Comparison of ENCODE assay signal across 8 cellular contexts in the genomic region with DNA sequence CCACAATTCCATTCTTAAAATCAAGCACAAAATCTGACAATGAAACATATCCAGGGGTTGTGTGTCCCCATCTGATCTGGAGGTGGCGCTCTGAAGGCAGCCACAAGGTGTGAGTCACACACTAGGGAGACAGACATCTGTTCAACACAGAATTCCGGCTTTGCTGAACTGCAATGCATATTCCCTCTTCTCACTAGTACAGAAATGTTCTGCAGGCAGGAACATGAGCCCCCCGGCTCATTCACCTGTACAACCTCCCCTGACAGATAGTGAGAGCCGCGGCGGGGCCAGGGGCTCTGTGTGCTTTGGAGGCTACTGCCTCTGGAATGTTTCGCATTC. TPM values are rescaled to one million over a fixed set of nuclear protein-coding genes. Genes with fewer than 3 reads are reported as not detected.
A peak's percentile ranks its signal among the peaks of the same experiment; 100 is the strongest.
DNase-seq lines count a peak whose midpoint lies in the region; ATAC-seq and TF ChIP-seq lines count a peak whose summit lies in the region.

No MANE protein-coding gene starts in this region.

- H3K9me3 ChIP-seq in PC-9 (ENCODE audit: insufficient read depth, low read depth) (no peaks in the 10 kb centered on the region), fibroblast of lung (ENCODE audit: control insufficient read depth, insufficient read depth, low read depth, low read length) (no peaks in the 10 kb centered on the region)

- H3K27ac ChIP-seq in PC-9 (no peak overlapping the region), fibroblast of lung (ENCODE audit: insufficient read depth, low read length) (no peak overlapping the region)

- no peak overlapping the region for H3K4me3 Mint-ChIP-seq in activated CD8-positive, alpha-beta memory T cell treated with anti-CD3 and anti-CD28 coated beads, Interleukin-2, amount 10 ng/mL, durations not matched to agents 7 days and 5 days
- H3K4me3 Mint-ChIP-seq in stimulated activated effector memory CD8-positive, alpha-beta T cell treated with anti-CD3 and anti-CD28 coated beads, Interleukin-12 subunit alpha, Interleukin-12 subunit beta, amount 100 ng/mL, for 72 hours, result no peak overlapping the region

- H3K27ac Mint-ChIP-seq in activated CD8-positive, alpha-beta memory T cell treated with anti-CD3 and anti-CD28 coated beads, Interleukin-2, amount 10 ng/mL, durations not matched to agents 7 days and 5 days, result peak overlapping the region; percentile 5
- peak overlapping the region; percentile 64 for H3K27ac Mint-ChIP-seq in stimulated activated effector memory CD8-positive, alpha-beta T cell treated with anti-CD3 and anti-CD28 coated beads, Interleukin-12 subunit alpha, Interleukin-12 subunit beta, amount 100 ng/mL, for 72 hours

- peaks cover 6% of the 10 kb centered on the region for H3K4me1 Mint-ChIP-seq in activated CD8-positive, alpha-beta memory T cell treated with anti-CD3 and anti-CD28 coated beads, Interleukin-2, amount 10 ng/mL, durations not matched to agents 7 days and 5 days
- H3K4me1 Mint-ChIP-seq in stimulated activated effector memory CD8-positive, alpha-beta T cell treated with anti-CD3 and anti-CD28 coated beads, Interleukin-12 subunit alpha, Interleukin-12 subunit beta, amount 100 ng/mL, for 72 hours, result peaks cover 6% of the 10 kb centered on the region

- H3K4me3 ChIP-seq in PC-9, result no peak overlapping the region
- no peak overlapping the region for H3K4me3 ChIP-seq in fibroblast of lung (replicated peaks in 1 of 4; ENCODE audit: control extremely low read depth in 1 of 4, insufficient read depth in 1 of 4, low read depth in 3 of 4, low read length in 4 of 4)

- peak; percentile 57; the same call in 1 of the 2 replicates for TF ChIP-seq CTCF in PC-9 (conservative IDR thresholded peaks at IDR 0.05)
- peak; percentile 40 to 62 for TF ChIP-seq CTCF in fibroblast of lung (conservative IDR thresholded peaks at IDR 0.05 in 1 of 2, IDR thresholded peaks at IDR 0.05 in 1 of 2; ENCODE audit: low read depth in 1 of 2, low read length in 2 of 2)

- peaks cover 7% of the 10 kb centered on the region; the same call in 1 of the 2 replicates for H3F3A ChIP-seq in PC-9 (ENCODE audit: insufficient read depth, low read depth)

- DNase-seq in activated CD8-positive, alpha-beta memory T cell treated with anti-CD3 and anti-CD28 coated beads, Interleukin-2, amount 10 ng/mL, durations not matched to agents 7 days and 5 days, result no peak
- no peak for DNase-seq in activated CD8-positive, alpha-beta memory T cell treated with anti-CD3 and anti-CD28 coated beads, Interleukin-2, amount 50 U/mL, for 48 hours
- DNase-seq in PC-9 (no peak), fibroblast of lung (ENCODE audit: low read depth in 2 of 2) (peak; percentile 60 to 67)
- DNase-seq in stimulated activated effector memory CD8-positive, alpha-beta T cell treated with anti-CD3 and anti-CD28 coated beads, Interleukin-12 subunit alpha, Interleukin-12 subunit beta, amount 100 ng/mL, for 72 hours (ENCODE audit: low spot score in 2 of 2), result no peak
- no peak for DNase-seq in stimulated activated CD4-positive, alpha-beta T cell treated with anti-CD3 and anti-CD28 coated beads, Interleukin-2, amount 100 ng/mL, for 24 hours

- no peaks in the 10 kb centered on the region for H3K9me3 Mint-ChIP-seq in activated CD8-positive, alpha-beta memory T cell treated with anti-CD3 and anti-CD28 coated beads, Interleukin-2, amount 10 ng/mL, durations not matched to agents 7 days and 5 days (ENCODE audit: low read depth)
- no peaks in the 10 kb centered on the region for H3K9me3 Mint-ChIP-seq in stimulated activated effector memory CD8-positive, alpha-beta T cell treated with anti-CD3 and anti-CD28 coated beads, Interleukin-12 subunit alpha, Interleukin-12 subunit beta, amount 100 ng/mL, for 72 hours

- no peaks in the 10 kb centered on the region for H3K4me1 ChIP-seq in PC-9 (replicated peaks; ENCODE audit: insufficient read depth)
- H3K4me1 ChIP-seq in fibroblast of lung (ENCODE audit: control insufficient read depth, extremely low read depth, insufficient read depth, low read length), result no peaks in the 10 kb centered on the region

- no peaks in the 10 kb centered on the region for H3K9me2 ChIP-seq in PC-9 (ENCODE audit: insufficient read depth)

- no peaks in the 10 kb centered on the region for H3K79me2 ChIP-seq in PC-9 (ENCODE audit: low read depth)
- peaks cover 2% of the 10 kb centered on the region for H3K79me2 ChIP-seq in fibroblast of lung (ENCODE audit: control insufficient read depth, insufficient read depth, low read length)

- no peak for ATAC-seq in activated CD8-positive, alpha-beta memory T cell treated with anti-CD3 and anti-CD28 coated beads, Interleukin-2, amount 10 ng/mL, durations not matched to agents 7 days and 5 days
- peak; percentile 33 for ATAC-seq in stimulated activated effector memory CD8-positive, alpha-beta T cell treated with anti-CD3 and anti-CD28 coated beads, Interleukin-12 subunit alpha, Interleukin-12 subunit beta, amount 100 ng/mL, for 72 hours
- ATAC-seq in GM18511 (IDR thresholded peaks at IDR 0.05; ENCODE audit: unreplicated experiment) (no peak), HG02973 (IDR thresholded peaks at IDR 0.05; ENCODE audit: unreplicated experiment) (no peak)

- intact Hi-C loops in PC-9 (cut with micrococcal nuclease; ENCODE audit: unreplicated experiment), result no loop called here

- POLR2A ChIA-PET in PC-9 (lab: Charles Lee; ENCODE audit: unreplicated experiment), result no interaction called here

- no peak overlapping the region for H3K9ac ChIP-seq in fibroblast of lung (ENCODE audit: insufficient read depth, low read length)

- no peak overlapping the region for H3K4me2 ChIP-seq in PC-9
- no peak overlapping the region for H3K4me2 ChIP-seq in fibroblast of lung (ENCODE audit: extremely low read depth, insufficient read depth, low read length)

- H3K36me3 Mint-ChIP-seq in activated CD8-positive, alpha-beta memory T cell treated with anti-CD3 and anti-CD28 coated beads, Interleukin-2, amount 10 ng/mL, durations not matched to agents 7 days and 5 days, result peaks cover 59% of the 10 kb centered on the region
- H3K36me3 Mint-ChIP-seq in stimulated activated effector memory CD8-positive, alpha-beta T cell treated with anti-CD3 and anti-CD28 coated beads, Interleukin-12 subunit alpha, Interleukin-12 subunit beta, amount 100 ng/mL, for 72 hours, result peaks cover 100% of the 10 kb centered on the region

- H2AFZ ChIP-seq in PC-9 (no peak overlapping the region), fibroblast of lung (ENCODE audit: low read length) (no peak overlapping the region)

- H3K27me3 ChIP-seq in PC-9 (ENCODE audit: insufficient read depth, low read depth) (no peaks in the 10 kb centered on the region), fibroblast of lung (ENCODE audit: control insufficient read depth, insufficient read depth, low read length) (no peaks in the 10 kb centered on the region)

- CTCF ChIA-PET in activated CD8-positive, alpha-beta memory T cell treated with anti-CD3 and anti-CD28 coated beads, Interleukin-2, amount 10 ng/mL, durations not matched to agents 7 days and 5 days (lab: Charles Lee), result no interaction called here
- CTCF ChIA-PET in PC-9 (lab: Charles Lee), result no interaction called here

- peaks cover 11% of the 10 kb centered on the region; the same call in 1 of the 2 replicates for H3K36me3 ChIP-seq in PC-9 (ENCODE audit: low read depth)
- H3K36me3 ChIP-seq in fibroblast of lung (ENCODE audit: control insufficient read depth, insufficient read depth, low read length), result peaks cover 55% of the 10 kb centered on the region

- H4K20me1 ChIP-seq in PC-9 (ENCODE audit: insufficient read depth), result no peaks in the 10 kb centered on the region
- H4K20me1 ChIP-seq in fibroblast of lung (ENCODE audit: control insufficient read depth, extremely low read depth, insufficient read depth, low read length), result no peaks in the 10 kb centered on the region

- TSS peak; percentile 34 for BruUV-seq in PC-9 (replicated peaks; lab: Mats Ljungman, UMichigan)

- no peaks in the 10 kb centered on the region for H3K27me3 Mint-ChIP-seq in activated CD8-positive, alpha-beta memory T cell treated with anti-CD3 and anti-CD28 coated beads, Interleukin-2, amount 10 ng/mL, durations not matched to agents 7 days and 5 days

RNA-seq across cellular contexts. Expression of a gene that starts 41.9 kb away (rescaled TPM):
- total RNA-seq in activated CD8-positive, alpha-beta memory T cell treated with anti-CD3 and anti-CD28 coated beads, Interleukin-2, amount 10 ng/mL, durations not matched to agents 7 days and 5 days, result 100 to 1,000 TPM; 481 to 538 TPM
- total RNA-seq in PC-9 (2021) (251 and 258 TPM in 2 replicates), fibroblast of lung (265 and 331 TPM in 2 replicates)
- 720 and 751 TPM in 2 replicates for polyA plus RNA-seq in fibroblast of lung
- 657 and 688 TPM in 2 replicates for polyA plus RNA-seq in fibroblast of lung (2012)
- polyA minus RNA-seq in fibroblast of lung (ENCODE audit: low replicate concordance), result 995 and 1,193 TPM in 2 replicates

RNA-seq across cellular contexts. Expression of a gene that starts 53.4 kb away (rescaled TPM):
- 1 to 10 TPM; 1.4 to 3.8 TPM for total RNA-seq in activated CD8-positive, alpha-beta memory T cell treated with anti-CD3 and anti-CD28 coated beads, Interleukin-2, amount 10 ng/mL, durations not matched to agents 7 days and 5 days
- 0.28 and 1.1 TPM in 2 replicates for total RNA-seq in PC-9 (2021)
- total RNA-seq in fibroblast of lung, result 2.3 and 2.8 TPM in 2 replicates
- polyA plus RNA-seq in fibroblast of lung, result 1.8 and 3.9 TPM in 2 replicates
- 2.3 and 3.6 TPM in 2 replicates for polyA plus RNA-seq in fibroblast of lung (2012)
- polyA minus RNA-seq in fibroblast of lung (ENCODE audit: low replicate concordance), result 2.8 and 14.6 TPM in 2 replicates

Comparison
In these comparisons a context has a peak if more than half of its experiments do, and no peak if none do; other contexts are left out.
1. DNase-seq: peak in fibroblast of lung (2 of 2); none in activated CD8-positive, alpha-beta memory T cell treated with anti-CD3 and anti-CD28 coated beads, Interleukin-2, amount 10 ng/mL, durations not matched to agents 7 days and 5 days (single experiment), activated CD8-positive, alpha-beta memory T cell treated with anti-CD3 and anti-CD28 coated beads, Interleukin-2, amount 50 U/mL, for 48 hours (single experiment), PC-9 (0 of 2), stimulated activated effector memory CD8-positive, alpha-beta T cell treated with anti-CD3 and anti-CD28 coated beads, Interleukin-12 subunit alpha, Interleukin-12 subunit beta, amount 100 ng/mL, for 72 hours (0 of 2) and stimulated activated CD4-positive, alpha-beta T cell treated with anti-CD3 and anti-CD28 coated beads, Interleukin-2, amount 100 ng/mL, for 24 hours (0 of 2).